10 cellular contexts compared by ENCODE assay signal in the genomic region with DNA sequence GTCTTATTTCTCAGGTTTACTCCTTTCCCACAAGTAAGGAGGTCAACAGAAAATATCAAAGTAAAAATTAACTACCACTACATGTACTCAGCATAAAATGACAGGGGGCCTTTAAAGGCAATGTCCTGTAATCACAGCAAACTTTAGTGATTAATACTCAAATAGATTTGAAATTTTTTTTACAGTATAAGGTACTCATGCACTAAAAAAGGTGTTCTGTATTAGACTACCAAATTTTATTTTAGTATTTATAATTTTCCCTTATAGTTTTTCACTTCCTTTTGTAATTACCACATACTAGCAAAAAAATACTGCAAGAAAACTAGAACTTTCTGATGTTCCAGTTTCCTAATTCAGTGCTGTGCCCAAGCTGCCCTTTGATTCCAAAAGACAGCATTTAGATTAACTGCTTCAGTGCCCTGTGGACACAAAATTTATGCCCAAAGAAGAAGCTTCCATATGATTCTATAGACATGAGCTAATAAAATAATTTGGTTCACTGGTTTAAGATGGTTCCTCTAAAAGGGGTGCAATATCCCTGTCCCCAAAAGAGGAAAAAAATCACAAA.
DNase-seq lines count a peak whose midpoint lies in the region; ATAC-seq and TF ChIP-seq lines count a peak whose summit lies in the region.
"Had no signal": no experiment of that assay in that cellular context is flagged by ENCODE, and none has a peak within 500 bp of the region (broad histone marks: within the 10 kb centered on the region; RNA-seq: fewer than 3 reads in every experiment).

No MANE protein-coding gene starts in this region.

- no peak for TF ChIP-seq POLR2A in spleen (IDR thresholded peaks at IDR 0.05)

- no peaks in the 10 kb centered on the region for H3K9me3 ChIP-seq in spleen

- peak overlapping the region; percentile 70 for H3K4me3 Mint-ChIP-seq in activated T-cell treated with anti-CD3 and anti-CD28 coated beads, Interleukin-2, amount 50 U/mL, for 24 hours
- peak overlapping the region; percentile 77 for H3K4me3 Mint-ChIP-seq in activated B cell treated with CpG ODN at 0.5 μM for 24 hours

- no peaks in the 10 kb centered on the region for H3K27me3 ChIP-seq in spleen (replicated peaks in 1 of 7)
- H3K27me3 ChIP-seq: MG63 had no signal

- H3K4me1 Mint-ChIP-seq in activated T-cell treated with anti-CD3 and anti-CD28 coated beads, Interleukin-2, amount 50 U/mL, for 24 hours (ENCODE audit: low read depth), result peaks cover 86% of the 10 kb centered on the region
- H3K4me1 Mint-ChIP-seq in activated B cell treated with CpG ODN at 0.5 μM for 24 hours, result peaks cover 85% of the 10 kb centered on the region

- H3K27me3 Mint-ChIP-seq in activated T-cell treated with anti-CD3 and anti-CD28 coated beads, Interleukin-2, amount 50 U/mL, for 24 hours, result no peaks in the 10 kb centered on the region
- H3K27me3 Mint-ChIP-seq in activated B cell treated with CpG ODN at 0.5 μM for 24 hours, result no peaks in the 10 kb centered on the region

- H3K9me3 Mint-ChIP-seq in activated T-cell treated with anti-CD3 and anti-CD28 coated beads, Interleukin-2, amount 50 U/mL, for 24 hours, result peaks cover 6% of the 10 kb centered on the region
- H3K9me3 Mint-ChIP-seq in activated B cell treated with CpG ODN at 0.5 μM for 24 hours, result peaks cover 10% of the 10 kb centered on the region

- H3K27ac Mint-ChIP-seq in activated T-cell treated with anti-CD3 and anti-CD28 coated beads, Interleukin-2, amount 50 U/mL, for 24 hours, result peak overlapping the region; percentile 91
- H3K27ac Mint-ChIP-seq in activated B cell treated with CpG ODN at 0.5 μM for 24 hours, result peak overlapping the region; percentile 88

- DNase-seq in activated T-cell treated with anti-CD3 and anti-CD28 coated beads, Interleukin-2, amount 50 U/mL, for 24 hours, result no peak
- DNase-seq in activated T-cell treated with anti-CD3 and anti-CD28 coated beads, Interleukin-2, amount 50 U/mL, for 1 hour, result no peak
- DNase-seq in activated B cell treated with CpG ODN at 0.5 μM for 24 hours (no peak), fibroblast of the aortic adventitia (ENCODE audit: low read depth) (no peak), spleen (no peak), activated gamma-delta T cell (lab: John Stamatoyannopoulos, UW) (no peak), SKM-1 treated with dmso at 0.1 percent for 144 hours (lab: John Stamatoyannopoulos, UW; ENCODE audit: unreplicated experiment) (no peak), left colon (no peak)
- DNase-seq: NCI-H446 treated with DMSO at 0.1 percent for 48 hours had no signal

- peak overlapping the region; percentile 43 to 86 (median 76) for H3K27ac ChIP-seq in spleen

- ATAC-seq in activated B cell treated with CpG ODN at 0.5 μM for 24 hours (ENCODE audit: low read depth), result peak; percentile 17
- ATAC-seq in left colon, result no peak

- POLR2A ChIA-PET in activated B cell treated with CpG ODN at 0.5 μM for 24 hours (lab: Charles Lee), result interaction anchor here (0.6 to 2.9 kb wide), 3 partner anchors 30 to 105 kb away, joined by 3 to 37 read pairs (median 4); a partner anchor contains a TSS

- TF ChIP-seq CTCF in activated B cell treated with CpG ODN at 0.5 μM for 24 hours (IDR thresholded peaks at IDR 0.05) (no peak), fibroblast of the aortic adventitia (IDR thresholded peaks at IDR 0.05; ENCODE audit: insufficient read depth, low read length) (no peak), spleen (IDR thresholded peaks at IDR 0.05 in 8 of 11, conservative IDR thresholded peaks at IDR 0.05 in 3 of 11) (no peak)

- CTCF ChIA-PET in activated B cell treated with CpG ODN at 0.5 μM for 24 hours (lab: Charles Lee), result no interaction called here

- peaks cover 23 to 96% (median 45%) of the 10 kb centered on the region in 6 donors for H3K4me1 ChIP-seq in spleen

- H3K4me3 ChIP-seq in fibroblast of the aortic adventitia (ENCODE audit: low read depth, low read length) (peak overlapping the region; percentile 53), spleen (peak overlapping the region in 1 of 8 donors; percentile 48)

- H3K36me3 Mint-ChIP-seq in activated T-cell treated with anti-CD3 and anti-CD28 coated beads, Interleukin-2, amount 50 U/mL, for 24 hours (ENCODE audit: low read depth), result peaks cover 25% of the 10 kb centered on the region
- H3K36me3 Mint-ChIP-seq in activated B cell treated with CpG ODN at 0.5 μM for 24 hours (ENCODE audit: low read depth), result peaks cover 8% of the 10 kb centered on the region

- no peaks in the 10 kb centered on the region for H3K36me3 ChIP-seq in spleen
- H3K36me3 ChIP-seq: MG63 had no signal

- intact Hi-C loops in activated B cell treated with CpG ODN at 0.5 μM for 24 hours (cut with micrococcal nuclease), result loop anchor here (1.0 to 5.0 kb wide), 3 partner anchors 37 to 95 kb away; no protein-coding TSS in a partner anchor
- intact Hi-C loops in spleen (cut with DNase I; ENCODE audit: low total_unique reads), result no loop called here
- intact Hi-C loops in left colon (cut with DNase I, micrococcal nuclease), result no loop called here
